Comparison of ENCODE assay signal across 2 cellular contexts in genomic region chr20:45341579-45341938, GRCh38.
TF ChIP-seq lines count a peak whose summit lies in the region.

No MANE protein-coding gene starts in this region.

TF ChIP-seq in IMR-90, 13 proteins besides CTCF, POLR2A, EP300 and RAD21:
- TF ChIP-seq FOS (IDR thresholded peaks at IDR 0.05; ENCODE audit: low read depth, low read length), result no peak
- TF ChIP-seq, protein P1, sequence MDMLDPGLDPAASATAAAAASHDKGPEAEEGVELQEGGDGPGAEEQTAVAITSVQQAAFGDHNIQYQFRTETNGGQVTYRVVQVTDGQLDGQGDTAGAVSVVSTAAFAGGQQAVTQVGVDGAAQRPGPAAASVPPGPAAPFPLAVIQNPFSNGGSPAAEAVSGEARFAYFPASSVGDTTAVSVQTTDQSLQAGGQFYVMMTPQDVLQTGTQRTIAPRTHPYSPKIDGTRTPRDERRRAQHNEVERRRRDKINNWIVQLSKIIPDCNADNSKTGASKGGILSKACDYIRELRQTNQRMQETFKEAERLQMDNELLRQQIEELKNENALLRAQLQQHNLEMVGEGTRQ (IDR thresholded peaks at IDR 0.05; ENCODE audit: low read depth, low read length), result no peak
- no peak for TF ChIP-seq MXI1 (IDR thresholded peaks at IDR 0.05; ENCODE audit: borderline replicate concordance, low read depth, low read length)
- no peak for TF ChIP-seq MAFK (IDR thresholded peaks at IDR 0.05; ENCODE audit: low read depth, low read length)
- no peak for TF ChIP-seq BHLHE40 (IDR thresholded peaks at IDR 0.05; ENCODE audit: low read depth, low read length)
- no peak for TF ChIP-seq RFX5 (IDR thresholded peaks at IDR 0.05; ENCODE audit: low read depth, low read length)
- no peak for TF ChIP-seq ELK1 (IDR thresholded peaks at IDR 0.05; ENCODE audit: borderline replicate concordance, low read depth, low read length)
- TF ChIP-seq NFE2L2 (IDR thresholded peaks at IDR 0.05; ENCODE audit: low read depth, low read length), result no peak
- TF ChIP-seq CEBPB (IDR thresholded peaks at IDR 0.05; ENCODE audit: low read depth, low read length), result no peak
- TF ChIP-seq SMC3 (IDR thresholded peaks at IDR 0.05; ENCODE audit: low read depth, low read length), result no peak
- no peak for TF ChIP-seq MAZ (IDR thresholded peaks at IDR 0.05; ENCODE audit: borderline replicate concordance, low read depth, low read length)
- TF ChIP-seq RCOR1 (IDR thresholded peaks at IDR 0.05; ENCODE audit: insufficient replicate concordance, low read length), result no peak
- no peak for TF ChIP-seq CHD1 (IDR thresholded peaks at IDR 0.05; ENCODE audit: low read depth, low read length)

TF ChIP-seq in liver, 16 proteins besides CTCF, POLR2A, EP300 and RAD21:
- no peak for TF ChIP-seq TAF1 (conservative IDR thresholded peaks at IDR 0.05)
- peak; percentile 23 for TF ChIP-seq REST (IDR thresholded peaks at IDR 0.05)
- no peak for TF ChIP-seq FOXA2 (IDR thresholded peaks at IDR 0.05)
- no peak for TF ChIP-seq MAX (IDR thresholded peaks at IDR 0.05)
- TF ChIP-seq FOXA1 (IDR thresholded peaks at IDR 0.05), result no peak
- peak; percentile 32 to 39 for TF ChIP-seq HNF4A (conservative IDR thresholded peaks at IDR 0.05)
- TF ChIP-seq GABPA (IDR thresholded peaks at IDR 0.05 in 1 of 2, conservative IDR thresholded peaks at IDR 0.05 in 1 of 2), result no peak
- TF ChIP-seq RXRA (IDR thresholded peaks at IDR 0.05), result peak; percentile 33 to 47
- TF ChIP-seq, protein P2, sequence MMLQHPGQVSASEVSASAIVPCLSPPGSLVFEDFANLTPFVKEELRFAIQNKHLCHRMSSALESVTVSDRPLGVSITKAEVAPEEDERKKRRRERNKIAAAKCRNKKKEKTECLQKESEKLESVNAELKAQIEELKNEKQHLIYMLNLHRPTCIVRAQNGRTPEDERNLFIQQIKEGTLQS (IDR thresholded peaks at IDR 0.05), result no peak
